24 cellular contexts compared by ENCODE assay signal in the genomic region with DNA sequence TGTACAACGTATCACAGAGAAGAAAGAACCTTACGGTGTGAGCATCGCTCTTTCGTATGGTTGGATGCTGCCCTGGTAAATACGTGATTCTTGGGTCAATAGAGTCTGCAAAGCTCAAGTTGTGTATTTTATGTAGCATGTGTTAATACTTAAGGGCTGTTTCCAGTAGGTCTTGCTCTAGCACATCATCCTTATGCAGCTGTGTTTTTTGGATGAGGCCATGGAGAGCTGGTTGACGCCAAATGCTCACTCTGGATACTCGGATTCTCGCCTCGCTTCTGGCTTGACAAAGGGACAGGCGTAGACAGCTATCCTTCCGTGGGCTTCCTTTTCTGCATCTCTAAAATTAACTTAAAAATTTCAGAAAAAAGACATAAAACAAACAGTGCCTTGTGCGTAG.
"Had no signal": no experiment of that assay in that cellular context is flagged by ENCODE, and none has a peak within 500 bp of the region (broad histone marks: within the 10 kb centered on the region; RNA-seq: fewer than 3 reads in every experiment).

No MANE protein-coding gene starts in this region.

- H3K27ac ChIP-seq: coronary artery, esophagus muscularis mucosa, foreskin keratinocyte, gastroesophageal sphincter, neutrophil, prostate gland, right atrium auricular region, sigmoid colon, testis, tibial artery had no signal

- H3K9me3 ChIP-seq: esophagus muscularis mucosa, gastroesophageal sphincter, mucosa of descending colon, neutrophil, prostate gland, right atrium auricular region, sigmoid colon, testis, tibial artery had no signal

- H3K27me3 ChIP-seq: foreskin keratinocyte, right atrium auricular region, sigmoid colon, testis had no signal

- H3K36me3 ChIP-seq: esophagus muscularis mucosa, gastroesophageal sphincter, neutrophil, prostate gland, right atrium auricular region, sigmoid colon, tibial artery had no signal

- H3K4me1 ChIP-seq: esophagus muscularis mucosa, foreskin keratinocyte, gastroesophageal sphincter, prostate gland, right atrium auricular region, sigmoid colon, testis, tibial artery had no signal

- ATAC-seq: gastroesophageal sphincter; left colon; mucosa of descending colon; natural killer cell treated with Interleukin-12 subunit alpha and Interleukin-12 subunit beta and Interleukin-15 and Interleukin-18, amount 100 ng/mL, for 72 hours; stimulated activated naive CD8-positive, alpha-beta T cell treated with anti-CD3 and anti-CD28 coated beads, Interleukin-15, Interleukin-2, amounts not matched to agents 100 U/mL and 50 U/mL, for 24 hours had no signal

- DNase-seq: dermis blood vessel endothelial cell; effector memory CD4-positive, alpha-beta T cell; foreskin keratinocyte; hypothalamus; immature natural killer cell; islet precursor cell; left colon; mucosa of descending colon; naive B cell; sigmoid colon; stimulated activated CD4-positive, alpha-beta T cell treated with anti-CD3 and anti-CD28 coated beads, Interleukin-2, amount 100 ng/mL, for 24 hours; stimulated activated CD4-positive, alpha-beta T cell treated with anti-CD3 and anti-CD28 coated beads, Interleukin-4, amount 100 ng/mL, for 24 hours; stimulated activated naive CD8-positive, alpha-beta T cell treated with anti-CD3 and anti-CD28 coated beads, Interleukin-15, Interleukin-2, amounts not matched to agents 100 U/mL and 50 U/mL, for 24 hours; substantia nigra; testis; tibial artery had no signal

- H3K4me3 ChIP-seq: coronary artery, esophagus muscularis mucosa, gastroesophageal sphincter, lung, mucosa of descending colon, prostate gland, right atrium auricular region, sigmoid colon, testis, tibial artery had no signal
